ENCODE assay signal across 9 cellular contexts in genomic region chr2:199019898-199020507, GRCh38.
DNase-seq lines count a peak whose midpoint lies in the region; ATAC-seq, FAIRE-seq and TF ChIP-seq lines count a peak whose summit lies in the region.
"Had no signal": no experiment of that assay in that cellular context is flagged by ENCODE, and none has a peak within 500 bp of the region (broad histone marks: within the 10 kb centered on the region; RNA-seq: fewer than 3 reads in every experiment).

No MANE protein-coding gene starts in this region.

- CTCF ChIA-PET in Calu3 (lab: Charles Lee) (interaction anchor here (0.5 to 1.0 kb wide), 7 partner anchors 65 to 469 kb away, joined by 3 to 5 read pairs (median 3); no protein-coding TSS in a partner anchor), OCI-LY7 (lab: Charles Lee; ENCODE audit: unreplicated experiment) (no interaction called here)

- BruUV-seq in Calu3 (replicated peaks; lab: Mats Ljungman, UMichigan) (no TSS peak), OCI-LY7 (replicated peaks; lab: Mats Ljungman, UMichigan) (no TSS peak)

- TF ChIP-seq CTCF in Calu3 (IDR thresholded peaks at IDR 0.05; ENCODE audit: unreplicated experiment) (peak; percentile 55), OCI-LY7 (conservative IDR thresholded peaks at IDR 0.05; ENCODE audit: low read length) (peak; percentile 91), foreskin fibroblast (IDR thresholded peaks at IDR 0.05; ENCODE audit: low read depth, low read length) (peak; percentile 75), esophagus squamous epithelium (IDR thresholded peaks at IDR 0.05) (peak in 1 of 6 experiments; percentile 8), sigmoid colon (IDR thresholded peaks at IDR 0.05) (no peak)

- peak; percentile 66 for ATAC-seq in HG02798 (IDR thresholded peaks at IDR 0.05; ENCODE audit: poor library complexity, unreplicated experiment)

- H3K4me3 ChIP-seq in OCI-LY7 (ENCODE audit: low read depth, low read length, poor library complexity, severe bottlenecking), result no peak overlapping the region
- no peak overlapping the region for H3K4me3 ChIP-seq in foreskin fibroblast (ENCODE audit: low read depth in 1 of 2, low read length in 2 of 2)
- H3K4me3 ChIP-seq in esophagus squamous epithelium, result no peak overlapping the region
- H3K4me3 ChIP-seq in sigmoid colon, result no peak overlapping the region

- intact Hi-C loops in Calu3 (cut with micrococcal nuclease; ENCODE audit: unreplicated experiment), result loop anchor here (1.0 to 10.0 kb wide), 4 partner anchors 238 to 705 kb away; partner anchors contain the start of gene SATB2
- intact Hi-C loops in OCI-LY7 (cut with micrococcal nuclease; ENCODE audit: unreplicated experiment), result loop anchor here (1.0 to 10.0 kb wide), 3 partner anchors 292 to 705 kb away; no protein-coding TSS in a partner anchor
- intact Hi-C loops in esophagus squamous epithelium (cut with DNase I), result no loop called here
- intact Hi-C loops in sigmoid colon (cut with DNase I), result no loop called here

- H3K36me3 Mint-ChIP-seq in Calu3 (ENCODE audit: insufficient read depth, unreplicated experiment), result no peaks in the 10 kb centered on the region

- H3K9me2 ChIP-seq in OCI-LY7 (ENCODE audit: insufficient read depth, low read length), result no peaks in the 10 kb centered on the region

- H3K27ac Mint-ChIP-seq in Calu3 (ENCODE audit: unreplicated experiment), result no peak overlapping the region

- H3K27me3 Mint-ChIP-seq in Calu3 (ENCODE audit: unreplicated experiment), result no peaks in the 10 kb centered on the region

- no peaks in the 10 kb centered on the region for H3K79me2 ChIP-seq in OCI-LY7 (ENCODE audit: insufficient read depth, low read depth, low read length)

- DNase-seq in Calu3, result peak; percentile 46
- peak; percentile 85 for DNase-seq in OCI-LY7 (ENCODE audit: low spot score)
- peak; percentile 18 to 67 for DNase-seq in foreskin fibroblast
- DNase-seq in urothelium cell line (ENCODE audit: low spot score), result peak; percentile 21
- DNase-seq in activated CD4-positive, alpha-beta T cell treated with anti-CD3 and anti-CD28 coated beads for 48 hours, result no peak
- DNase-seq in esophagus squamous epithelium (lab: John Stamatoyannopoulos, UW), result no peak
- DNase-seq in sigmoid colon, result no peak

- H3K4me1 Mint-ChIP-seq in Calu3 (ENCODE audit: low read depth, unreplicated experiment), result no peaks in the 10 kb centered on the region

- FAIRE-seq in urothelium cell line (lab: Jason Lieb, UNC), result no peak

- H2AFZ ChIP-seq in OCI-LY7 (ENCODE audit: low read length), result peak overlapping the region; percentile 37

- POLR2A ChIA-PET in OCI-LY7 (lab: Charles Lee), result interaction anchor here (0.5 kb wide), 1 partner anchor 692 kb away, joined by 3 read pairs; no protein-coding TSS in a partner anchor

- no peak overlapping the region for H3K27ac ChIP-seq in OCI-LY7 (ENCODE audit: low read depth, low read length, poor library complexity, severe bottlenecking)
- no peak overlapping the region for H3K27ac ChIP-seq in esophagus squamous epithelium
- no peak overlapping the region for H3K27ac ChIP-seq in sigmoid colon
- H3K27ac ChIP-seq: epithelial cell of prostate had no signal

- no peaks in the 10 kb centered on the region for H4K20me1 ChIP-seq in OCI-LY7 (ENCODE audit: insufficient read depth, low read length)

- H3K27me3 ChIP-seq in esophagus squamous epithelium, result no peaks in the 10 kb centered on the region
- H3K27me3 ChIP-seq in sigmoid colon, result no peaks in the 10 kb centered on the region

- 30 to 35% methylated on average over 4 of the region's 4 CpGs for WGBS in esophagus squamous epithelium, 2 donors
- 31 to 42% methylated on average over 4 of the region's 4 CpGs for WGBS in sigmoid colon, 2 donors

- TF ChIP-seq EP300 in sigmoid colon (IDR thresholded peaks at IDR 0.05), result no peak

- H3K4me2 ChIP-seq in OCI-LY7 (ENCODE audit: low read length), result no peak overlapping the region

- H3K4me3 Mint-ChIP-seq in Calu3 (ENCODE audit: low read depth, unreplicated experiment), result no peak overlapping the region

- H3K9me3 Mint-ChIP-seq in Calu3 (ENCODE audit: low read depth, unreplicated experiment), result no peaks in the 10 kb centered on the region

- TF ChIP-seq POLR2A in esophagus squamous epithelium (IDR thresholded peaks at IDR 0.05) (no peak), sigmoid colon (IDR thresholded peaks at IDR 0.05) (no peak)

- peaks cover 29% of the 10 kb centered on the region for H3K4me1 ChIP-seq in OCI-LY7 (ENCODE audit: insufficient read depth, low read length, poor library complexity, severe bottlenecking)
- no peaks in the 10 kb centered on the region for H3K4me1 ChIP-seq in esophagus squamous epithelium
- H3K4me1 ChIP-seq in sigmoid colon, result no peaks in the 10 kb centered on the region

- H3K36me3 ChIP-seq in OCI-LY7 (ENCODE audit: insufficient read depth, low read length) (no peaks in the 10 kb centered on the region; the same call in 1 of the 2 replicates), esophagus squamous epithelium (no peaks in the 10 kb centered on the region), sigmoid colon (no peaks in the 10 kb centered on the region)

- H3K9me3 ChIP-seq in OCI-LY7 (ENCODE audit: low read length) (peaks cover 4% of the 10 kb centered on the region; the same call in 1 of the 2 replicates), esophagus squamous epithelium (no peaks in the 10 kb centered on the region), sigmoid colon (no peaks in the 10 kb centered on the region)

Comparison
In these comparisons a context has a peak if more than half of its experiments do, and no peak if none do; other contexts are left out.
1. DNase-seq: peak in Calu3 (single experiment), OCI-LY7 (single experiment), foreskin fibroblast (2 of 2) and urothelium cell line (single experiment); none in activated CD4-positive, alpha-beta T cell treated with anti-CD3 and anti-CD28 coated beads for 48 hours (single experiment), esophagus squamous epithelium (single experiment) and sigmoid colon (single experiment).
2. CTCF ChIP-seq: peak in Calu3 (single experiment), OCI-LY7 (single experiment) and foreskin fibroblast (single experiment); none in sigmoid colon (0 of 4).
3. intact Hi-C loops: an anchor here in Calu3 (1.0 to 10.0 kb wide) and OCI-LY7 (1.0 to 10.0 kb wide); none called in esophagus squamous epithelium and sigmoid colon.